ENCODE assay signal across 9 cellular contexts in the genomic region with DNA sequence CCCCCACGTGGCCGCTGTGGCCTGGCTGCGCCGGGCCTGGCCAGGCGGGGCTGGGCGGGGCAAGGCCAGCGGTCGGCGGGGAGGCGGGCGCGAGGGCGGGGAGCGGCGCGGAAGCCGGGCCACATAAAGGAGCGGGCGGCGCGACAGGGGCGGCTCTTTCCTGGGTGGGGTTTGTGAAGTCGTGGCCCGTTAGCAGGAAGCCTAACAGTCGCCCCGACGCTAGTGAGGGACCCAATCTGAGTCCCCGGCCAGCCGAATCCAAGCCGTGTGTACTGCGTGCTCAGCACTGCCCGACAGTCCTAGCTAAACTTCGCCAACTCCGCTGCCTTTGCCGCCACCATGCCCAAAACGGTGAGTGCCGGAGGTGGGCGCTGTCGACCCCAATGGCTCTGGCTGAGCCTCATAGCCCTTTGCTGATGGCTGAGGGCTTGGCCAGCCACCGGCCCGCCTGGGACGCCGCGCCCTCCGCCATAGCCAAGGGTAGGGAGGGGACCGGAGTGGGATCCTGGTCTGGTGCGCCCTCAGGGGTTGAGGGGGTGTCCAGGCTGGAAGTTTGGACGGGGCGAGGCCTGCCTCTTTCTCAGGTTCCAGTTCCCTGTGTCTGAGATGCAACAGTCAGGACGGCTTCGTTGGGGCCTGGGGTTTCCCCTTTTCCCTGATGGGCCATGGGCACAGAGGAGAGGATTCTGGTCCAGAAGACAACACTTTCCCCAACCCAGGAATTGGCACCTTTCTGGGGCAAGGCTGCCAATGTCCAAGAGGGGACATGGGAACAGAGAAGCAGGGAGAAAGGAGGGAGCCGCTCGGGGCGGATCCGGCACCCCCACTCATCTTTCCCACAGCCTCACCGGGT. TPM values are rescaled to one million over a fixed set of nuclear protein-coding genes. Genes with fewer than 3 reads are reported as not detected.
DNase-seq lines count a peak whose midpoint lies in the region; ATAC-seq and TF ChIP-seq lines count a peak whose summit lies in the region.
"Had no signal": no experiment of that assay in that cellular context is flagged by ENCODE, and none has a peak within 500 bp of the region (broad histone marks: within the 10 kb centered on the region; RNA-seq: fewer than 3 reads in every experiment).

A gene (plus strand): TSS at position 152 of the 853 bp plus-strand sequence. CDS start 188 bp downstream, at position 340.

- H3K4me3 ChIP-seq in BLaER1 (peak within 1 kb of the TSS; percentile 75), left ventricle myocardium inferior (peak within 1 kb of the TSS; percentile 81)

- no peak for TF ChIP-seq CTCF in left ventricle myocardium inferior (IDR thresholded peaks at IDR 0.05; ENCODE audit: borderline replicate concordance)

- peak within 1 kb of the TSS; percentile 89 for H3K4me3 Mint-ChIP-seq in activated naive CD8-positive, alpha-beta T cell treated with anti-CD3 and anti-CD28 coated beads, Interleukin-2, amount 50 U/mL, for 24 hours

- peak within 1 kb of the TSS; percentile 99 for H3K27ac Mint-ChIP-seq in activated naive CD8-positive, alpha-beta T cell treated with anti-CD3 and anti-CD28 coated beads, Interleukin-2, amount 50 U/mL, for 24 hours

- H3K4me1 Mint-ChIP-seq in activated naive CD8-positive, alpha-beta T cell treated with anti-CD3 and anti-CD28 coated beads, Interleukin-2, amount 50 U/mL, for 24 hours = peaks cover 38% of the 10 kb centered on the region

- intact Hi-C loops in left ventricle myocardium inferior (cut with micrococcal nuclease) = loop anchor here (5.0 kb wide), 1 partner anchor 65 kb away; no protein-coding TSS in a partner anchor

- ATAC-seq in GM19372 (IDR thresholded peaks at IDR 0.05; ENCODE audit: low read depth, unreplicated experiment) = peak; percentile 77
- ATAC-seq in HG03520 (IDR thresholded peaks at IDR 0.05; ENCODE audit: unreplicated experiment) = peak; percentile 69
- peak; percentile 62 for ATAC-seq in activated naive CD8-positive, alpha-beta T cell treated with anti-CD3 and anti-CD28 coated beads, Interleukin-2, amount 50 U/mL, for 24 hours

- H3K27ac ChIP-seq in BLaER1 = peak within 1 kb of the TSS; percentile 89
- H3K27ac ChIP-seq in left ventricle myocardium inferior (replicated peaks) = peak within 1 kb of the TSS; percentile 96
- H3K27ac ChIP-seq: VCaP had no signal

- H3K27me3 ChIP-seq in BLaER1 = peaks cover 36% of the 10 kb centered on the region
- H3K27me3 ChIP-seq in left ventricle myocardium inferior (ENCODE audit: low read depth) = no peaks in the 10 kb centered on the region

- H3K9me3 ChIP-seq in BLaER1 = peaks cover 6% of the 10 kb centered on the region
- no peaks in the 10 kb centered on the region for H3K9me3 ChIP-seq in left ventricle myocardium inferior (replicated peaks)

- H3K27me3 Mint-ChIP-seq in activated naive CD8-positive, alpha-beta T cell treated with anti-CD3 and anti-CD28 coated beads, Interleukin-2, amount 50 U/mL, for 24 hours = no peaks in the 10 kb centered on the region

- peaks cover 29% of the 10 kb centered on the region for H4K20me1 ChIP-seq in BLaER1

- peak within 1 kb of the TSS; percentile 87 for H3K9ac ChIP-seq in BLaER1

- peak; percentile 8 to 60 for DNase-seq in SW 1271 (lab: John Stamatoyannopoulos, UW)
- peak; percentile 77 for DNase-seq in activated naive CD8-positive, alpha-beta T cell treated with anti-CD3 and anti-CD28 coated beads, Interleukin-2, amount 50 U/mL, for 24 hours
- DNase-seq in left ventricle myocardium inferior = peak; percentile 84
- DNase-seq in retina = peak; percentile 77
- DNase-seq in amniotic stem cell (lab: John Stamatoyannopoulos, UW) = no peak

- peaks cover 40% of the 10 kb centered on the region for H3K36me3 Mint-ChIP-seq in activated naive CD8-positive, alpha-beta T cell treated with anti-CD3 and anti-CD28 coated beads, Interleukin-2, amount 50 U/mL, for 24 hours (ENCODE audit: low read depth)

- peak within 1 kb of the TSS; percentile 77 for H3K4me2 ChIP-seq in BLaER1

- no peaks in the 10 kb centered on the region for H3K9me3 Mint-ChIP-seq in activated naive CD8-positive, alpha-beta T cell treated with anti-CD3 and anti-CD28 coated beads, Interleukin-2, amount 50 U/mL, for 24 hours

- H3K4me1 ChIP-seq in BLaER1 = peaks cover 39% of the 10 kb centered on the region
- peaks cover 45% of the 10 kb centered on the region for H3K4me1 ChIP-seq in left ventricle myocardium inferior

- H3K36me3 ChIP-seq in BLaER1 (0 out of 2 replicates have a peak, but pooled peaks cover 5% of the 10 kb centered on the region), left ventricle myocardium inferior (no peaks in the 10 kb centered on the region)

RNA-seq across cellular contexts. Expression of the gene that starts here (rescaled TPM):
- 107 TPM for total RNA-seq in left ventricle myocardium inferior
